In the genomic region with DNA sequence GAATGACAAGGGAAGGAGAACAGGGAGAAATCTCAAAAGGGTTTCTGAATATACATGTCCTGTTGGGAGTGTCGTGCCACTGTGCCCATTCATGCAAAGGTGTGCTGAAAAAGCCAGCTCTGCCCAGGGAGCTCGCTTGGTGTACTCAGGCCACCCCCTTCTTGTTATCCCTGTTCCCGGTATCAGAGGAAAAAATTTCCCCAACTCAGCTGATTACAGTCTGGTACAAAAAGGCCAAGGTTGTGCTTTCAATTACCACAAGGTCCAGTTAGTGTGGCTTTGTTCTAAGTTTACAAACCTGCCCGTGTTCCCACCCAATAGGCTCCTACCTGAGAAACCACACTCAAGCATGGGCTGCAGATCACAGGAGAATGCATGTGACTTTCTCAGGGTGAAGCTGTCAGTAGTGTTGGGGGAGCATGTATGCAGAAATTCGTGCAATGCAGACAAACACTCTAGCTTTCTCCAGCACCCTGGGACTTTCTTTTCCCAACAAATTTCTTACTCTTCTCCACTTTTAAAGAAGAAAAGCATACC, we compare ENCODE assay signal across 23 cellular contexts.
"Had no signal": no experiment of that assay in that cellular context is flagged by ENCODE, and none has a peak within 500 bp of the region (broad histone marks: within the 10 kb centered on the region; RNA-seq: fewer than 3 reads in every experiment).

No MANE protein-coding gene starts in this region.

- ATAC-seq: heart left ventricle; left cardiac atrium; left lobe of liver; lower lobe of right lung; naive thymus-derived CD4-positive, alpha-beta T cell; natural killer cell treated with Interleukin-12 subunit alpha and Interleukin-12 subunit beta and Interleukin-15 and Interleukin-18, amount 100 ng/mL, for 72 hours; psoas muscle; right lobe of liver; stimulated activated effector memory CD8-positive, alpha-beta T cell treated with anti-CD3 and anti-CD28 coated beads, Interleukin-12 subunit alpha, Interleukin-12 subunit beta, amount 100 ng/mL, for 72 hours had no signal

- H3K4me1 ChIP-seq: heart left ventricle, lower lobe of right lung, psoas muscle, right atrium auricular region, right lobe of liver, suprapubic skin, tibial nerve, uterus had no signal

- H3K27ac ChIP-seq: heart left ventricle, lower lobe of right lung, ovary, psoas muscle, right atrium auricular region, right lobe of liver, suprapubic skin, thoracic aorta, tibial nerve, uterus had no signal

- H3K4me3 ChIP-seq: heart left ventricle, lower lobe of right lung, ovary, psoas muscle, right atrium auricular region, right lobe of liver, suprapubic skin, thoracic aorta, tibial nerve, uterus had no signal

- H3K36me3 ChIP-seq: heart left ventricle, lower lobe of right lung, ovary, right atrium auricular region, right lobe of liver, suprapubic skin, thoracic aorta, tibial nerve, uterus had no signal

- H3K27me3 ChIP-seq: ovary, right atrium auricular region, right lobe of liver, suprapubic skin, tibial nerve, uterus had no signal

- FAIRE-seq: keratinocyte had no signal

- DNase-seq: heart left ventricle; hypothalamus; left cardiac atrium; lower lobe of right lung; mammary epithelial cell; naive thymus-derived CD4-positive, alpha-beta T cell; ovary; posterior cingulate gyrus; psoas muscle; right lobe of liver; stimulated activated CD4-positive, alpha-beta T cell treated with anti-CD3 and anti-CD28 coated beads, Interleukin-12 subunit alpha, Interleukin-12 subunit beta, amount 100 ng/mL, for 4 hours; stimulated activated CD4-positive, alpha-beta T cell treated with anti-CD3 and anti-CD28 coated beads, Interleukin-15, amount 100 ng/mL, for 24 hours; stimulated activated CD4-positive, alpha-beta T cell treated with anti-CD3 and anti-CD28 coated beads, Interleukin-4, amount 100 ng/mL, for 24 hours; stimulated activated naive CD4-positive, alpha-beta T cell; uterus had no signal

- H3K9me3 ChIP-seq: heart left ventricle, lower lobe of right lung, ovary, psoas muscle, right atrium auricular region, right lobe of liver, suprapubic skin, thoracic aorta, tibial nerve, uterus had no signal
